9 cellular contexts compared by ENCODE assay signal in genomic region chr18:54776282-54776977, GRCh38. TPM values are rescaled to one million over a fixed set of nuclear protein-coding genes. Genes with fewer than 3 reads are reported as not detected.
A peak's percentile ranks its signal among the peaks of the same experiment; 100 is the strongest.
DNase-seq lines count a peak whose midpoint lies in the region; ATAC-seq and TF ChIP-seq lines count a peak whose summit lies in the region.
"Had no signal": no experiment of that assay in that cellular context is flagged by ENCODE, and none has a peak within 500 bp of the region (broad histone marks: within the 10 kb centered on the region; RNA-seq: fewer than 3 reads in every experiment).

No MANE protein-coding gene starts in this region.

- in situ Hi-C loops in KBM-7 (cut with MboI; ENCODE audit: low pct_unique_long_range_greater_than_20kb, low sequenced_read_pairs) = no loop called here

- DNase-seq in DMS53 (lab: John Stamatoyannopoulos, UW) = peak; percentile 81
- peak; percentile 28 for DNase-seq in KBM-7
- peak; percentile 94 for DNase-seq in retinal pigment epithelial cell (ENCODE audit: low read depth)
- no peak for DNase-seq in DMS153 (lab: John Stamatoyannopoulos, UW)
- no peak for DNase-seq in HuH-7 (ENCODE audit: low spot score)
- DNase-seq in NCI-H1417 (lab: John Stamatoyannopoulos, UW) = no peak

- H3K36me3 Mint-ChIP-seq in brain = no peaks in the 10 kb centered on the region

- H3K4me3 Mint-ChIP-seq in brain = peak overlapping the region in 2 of 5 experiments; percentile 17 to 30
- H3K4me3 Mint-ChIP-seq: memory B cell had no signal

- H3K4me3 ChIP-seq in retinal pigment epithelial cell (ENCODE audit: low read length) = no peak overlapping the region

- ATAC-seq in GM21423 (IDR thresholded peaks at IDR 0.05; ENCODE audit: unreplicated experiment) = peak; percentile 70

- peaks cover 4% of the 10 kb centered on the region for H3K27me3 Mint-ChIP-seq in brain

- H3K4me1 Mint-ChIP-seq in brain = peaks cover 40% of the 10 kb centered on the region
- H3K4me1 Mint-ChIP-seq: memory B cell had no signal

- peaks cover 0 to 5% (median 0%) of the 10 kb centered on the region in 5 experiments for H3K9me3 Mint-ChIP-seq in brain

- no peak for TF ChIP-seq CTCF in brain (conservative IDR thresholded peaks at IDR 0.05)
- no peak for TF ChIP-seq CTCF in retinal pigment epithelial cell (conservative IDR thresholded peaks at IDR 0.05; ENCODE audit: low read depth, low read length)

- peak overlapping the region in 4 of 5 experiments; percentile 29 to 89 (median 58) for H3K27ac Mint-ChIP-seq in brain
- H3K27ac Mint-ChIP-seq: memory B cell had no signal

RNA-seq across cellular contexts. Expression of gene RAB27B, which starts 51.8 kb away (rescaled TPM):
- polyA plus RNA-seq in brain (ENCODE audit: insufficient read depth, low read depth, low replicate concordance) = 0.17 TPM

Comparison
In these comparisons a context has a peak if more than half of its experiments do, and no peak if none do; other contexts are left out.
1. DNase-seq: peak in DMS53 (single experiment), KBM-7 (single experiment) and retinal pigment epithelial cell (single experiment); none in DMS153 (single experiment), HuH-7 (single experiment) and NCI-H1417 (0 of 3).